ENCODE assay signal across 26 cellular contexts in the genomic region with DNA sequence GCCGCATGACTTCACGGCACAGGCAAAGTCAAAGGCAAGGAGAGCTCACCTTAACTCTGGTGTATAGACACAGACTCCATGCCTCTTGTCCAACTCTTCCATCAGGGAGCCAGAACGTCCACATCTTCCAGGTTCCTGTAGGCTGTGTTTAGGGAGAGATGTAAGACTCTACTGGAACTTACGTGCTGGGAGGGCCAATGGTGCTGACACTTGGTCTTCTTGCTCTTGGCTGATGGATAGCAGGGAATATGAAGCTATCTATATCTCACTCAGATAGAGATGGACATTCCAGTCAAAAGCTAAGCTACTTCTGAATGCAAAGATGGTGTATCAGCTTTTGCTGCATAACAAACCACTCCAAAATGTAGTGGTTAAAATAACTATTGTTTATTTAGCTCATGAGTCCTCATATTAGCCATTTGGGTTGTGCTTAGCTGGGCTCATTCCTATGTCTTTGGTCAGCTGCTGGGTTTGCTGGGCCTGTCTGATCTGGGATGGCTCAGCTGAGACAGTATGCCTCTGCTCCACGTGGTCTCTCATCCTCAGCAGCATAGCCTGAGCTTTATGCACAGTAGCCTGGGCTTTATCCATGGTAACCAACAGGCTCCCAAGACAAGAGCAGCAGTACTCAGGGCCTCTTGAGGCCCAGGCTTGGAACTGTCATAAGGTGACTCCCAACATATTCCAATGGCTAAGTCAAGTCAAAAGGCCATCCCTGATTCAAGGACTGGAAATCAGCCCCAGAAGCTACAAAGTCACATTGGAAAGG.
DNase-seq lines count a peak whose midpoint lies in the region; ATAC-seq and TF ChIP-seq lines count a peak whose summit lies in the region.
"Had no signal": no experiment of that assay in that cellular context is flagged by ENCODE, and none has a peak within 500 bp of the region (broad histone marks: within the 10 kb centered on the region; RNA-seq: fewer than 3 reads in every experiment).

No MANE protein-coding gene starts in this region.

- ATAC-seq in activated naive CD8-positive, alpha-beta T cell treated with anti-CD3 and anti-CD28 coated beads, Interleukin-2, amount 10 ng/mL, durations not matched to agents 7 days and 5 days (ENCODE audit: low read depth), result no peak
- ATAC-seq in right cardiac atrium (no peak), GM21423 (IDR thresholded peaks at IDR 0.05; ENCODE audit: unreplicated experiment) (no peak)
- ATAC-seq: HCT116, K562 had no signal

- 88% methylated on average over 5 of the region's 5 CpGs; no CpG with 5 or more reads in 1 of the 2 donors for WGBS in transverse colon (ENCODE audit: low coverage in 1 of 2), 2 donors
- 91% methylated on average over 5 of the region's 5 CpGs for WGBS in right cardiac atrium

- H3K36me3 ChIP-seq in MM.1S (replicated peaks; ENCODE audit: insufficient read depth, low read length) (no peaks in the 10 kb centered on the region), transverse colon (no peaks in the 10 kb centered on the region)
- H3K36me3 ChIP-seq: sigmoid colon, SJSA1, uterus had no signal

- intact Hi-C loops in transverse colon (cut with DNase I; ENCODE audit: low total_unique reads) (no loop called here), right cardiac atrium (cut with DNase I) (no loop called here)

- CTCF ChIA-PET in GM10248 (lab: Yijun Ruan, JAX), result interaction anchor here (0.7 to 4.7 kb wide), 14 partner anchors 12 to 353 kb away, joined by 3 to 17 read pairs (median 3); a partner anchor contains a TSS

- TF ChIP-seq POLR2A in transverse colon (IDR thresholded peaks at IDR 0.05), result no peak

- H3K27me3 ChIP-seq in MM.1S (replicated peaks; ENCODE audit: insufficient read depth, low read length) (no peaks in the 10 kb centered on the region), transverse colon (no peaks in the 10 kb centered on the region), right cardiac atrium (ENCODE audit: control insufficient read depth, insufficient read depth) (no peaks in the 10 kb centered on the region)
- H3K27me3 ChIP-seq: sigmoid colon, SJSA1, uterus had no signal

- H3K9me3 ChIP-seq in MM.1S (replicated peaks; ENCODE audit: insufficient read depth, low read length) (no peaks in the 10 kb centered on the region), transverse colon (no peaks in the 10 kb centered on the region), right cardiac atrium (ENCODE audit: control insufficient read depth, low read length) (no peaks in the 10 kb centered on the region)
- H3K9me3 ChIP-seq: sigmoid colon, uterus had no signal

- no peak for DNase-seq in activated naive CD8-positive, alpha-beta T cell treated with anti-CD3 and anti-CD28 coated beads, Interleukin-2, amount 10 ng/mL, durations not matched to agents 7 days and 5 days
- DNase-seq in activated naive CD8-positive, alpha-beta T cell treated with anti-CD3 and anti-CD28 coated beads for 36 hours, result no peak
- DNase-seq in MM.1S, result no peak
- DNase-seq in epithelial cell of prostate (ENCODE audit: low read depth, low spot score), result no peak
- no peak for DNase-seq in transverse colon
- no peak for DNase-seq in right cardiac atrium
- DNase-seq in GM10248 (ENCODE audit: extremely low spot score), result no peak
- DNase-seq: ACHN; activated naive CD4-positive, alpha-beta T cell treated with anti-CD3 and anti-CD28 coated beads, Interleukin-2, amount 10 ng/mL, durations not matched to agents 7 days and 5 days; C1 segment of cervical spinal cord; caudate nucleus; EL; islet precursor cell; NCI-H2171; NCI-H524; sigmoid colon; stimulated activated CD8-positive, alpha-beta memory T cell treated with anti-CD3 and anti-CD28 coated beads, Interleukin-4, amount 100 ng/mL, for 48 hours; uterus had no signal

- H3K4me2 ChIP-seq in MM.1S (ENCODE audit: low read depth, low read length), result peak overlapping the region; percentile 68

- no peaks in the 10 kb centered on the region for H3K36me3 Mint-ChIP-seq in activated naive CD8-positive, alpha-beta T cell treated with anti-CD3 and anti-CD28 coated beads, Interleukin-2, amount 10 ng/mL, durations not matched to agents 7 days and 5 days
- no peaks in the 10 kb centered on the region for H3K36me3 Mint-ChIP-seq in activated naive CD8-positive, alpha-beta T cell treated with anti-CD3 and anti-CD28 coated beads for 36 hours
- H3K36me3 Mint-ChIP-seq: activated naive CD4-positive, alpha-beta T cell treated with anti-CD3 and anti-CD28 coated beads, Interleukin-2, amount 10 ng/mL, durations not matched to agents 7 days and 5 days; T-cell had no signal

- TF ChIP-seq CTCF in MM.1S (IDR thresholded peaks at IDR 0.05; ENCODE audit: low read length) (no peak), transverse colon (IDR thresholded peaks at IDR 0.05) (no peak), GM10248 (IDR thresholded peaks at IDR 0.05; ENCODE audit: control extremely low read depth, extremely low read depth, low read depth, missing control alignments) (no peak)

- no peaks in the 10 kb centered on the region for H3K79me2 ChIP-seq in MM.1S (ENCODE audit: low read length)

- peak overlapping the region; percentile 18 for H3K27ac Mint-ChIP-seq in activated naive CD8-positive, alpha-beta T cell treated with anti-CD3 and anti-CD28 coated beads, Interleukin-2, amount 10 ng/mL, durations not matched to agents 7 days and 5 days
- no peak overlapping the region for H3K27ac Mint-ChIP-seq in activated naive CD8-positive, alpha-beta T cell treated with anti-CD3 and anti-CD28 coated beads for 36 hours
- H3K27ac Mint-ChIP-seq: activated CD4-positive, alpha-beta T cell treated with anti-CD3 and anti-CD28 coated beads for 36 hours; activated T-helper 1 cell treated with anti-CD3 and anti-CD28 coated beads, Interleukin-12 subunit alpha, Interleukin-12 subunit beta, Interleukin-2, Interleukin-4 antibody, amounts not matched to agents 30 ng/mL and 10 ng/mL and 1 ng/mL, durations not matched to agents 14 hours and 24 hours and 36 hours had no signal

- no peaks in the 10 kb centered on the region for H3K9me2 ChIP-seq in MM.1S (replicated peaks; ENCODE audit: insufficient read depth, low read length)

- in situ Hi-C loops in transverse colon (cut with MboI; ENCODE audit: low pct_ligation_motif_present in 1 of 4, low pct_unique_long_range_greater_than_20kb in 1 of 4, low sequenced_read_pairs in 3 of 4), result no loop called here

- peak overlapping the region; percentile 34; the same call in 1 of the 2 replicates for H2AFZ ChIP-seq in MM.1S (ENCODE audit: low read length)

- peak overlapping the region; percentile 33 for H3K4me3 Mint-ChIP-seq in activated naive CD8-positive, alpha-beta T cell treated with anti-CD3 and anti-CD28 coated beads, Interleukin-2, amount 10 ng/mL, durations not matched to agents 7 days and 5 days
- H3K4me3 Mint-ChIP-seq in activated naive CD8-positive, alpha-beta T cell treated with anti-CD3 and anti-CD28 coated beads for 36 hours, result no peak overlapping the region
- H3K4me3 Mint-ChIP-seq: activated CD4-positive, alpha-beta T cell treated with anti-CD3 and anti-CD28 coated beads for 36 hours; activated naive CD4-positive, alpha-beta T cell treated with anti-CD3 and anti-CD28 coated beads, Interleukin-2, amount 10 ng/mL, durations not matched to agents 7 days and 5 days; neural crest cell; T-cell had no signal

- H3K27me3 Mint-ChIP-seq in activated naive CD8-positive, alpha-beta T cell treated with anti-CD3 and anti-CD28 coated beads, Interleukin-2, amount 10 ng/mL, durations not matched to agents 7 days and 5 days, result peaks cover 32% of the 10 kb centered on the region
- peaks cover 17% of the 10 kb centered on the region for H3K27me3 Mint-ChIP-seq in activated naive CD8-positive, alpha-beta T cell treated with anti-CD3 and anti-CD28 coated beads for 36 hours

- no peak overlapping the region for H3K4me3 ChIP-seq in MM.1S (ENCODE audit: low read length)
- no peak overlapping the region for H3K4me3 ChIP-seq in transverse colon
- H3K4me3 ChIP-seq in right cardiac atrium (ENCODE audit: low read length), result no peak overlapping the region
- H3K4me3 ChIP-seq: K562, sigmoid colon, SJSA1, uterus had no signal

- H3F3A ChIP-seq in MM.1S (ENCODE audit: insufficient read depth, low read length), result peaks cover 39% of the 10 kb centered on the region

- H3K4me1 ChIP-seq in MM.1S (ENCODE audit: low read length) (peaks cover 58% of the 10 kb centered on the region), transverse colon (peaks cover 0 to 51% (median 28%) of the 10 kb centered on the region in 4 donors), right cardiac atrium (ENCODE audit: control insufficient read depth, insufficient read depth, low read length) (no peaks in the 10 kb centered on the region)
- H3K4me1 ChIP-seq: sigmoid colon, SJSA1, uterus had no signal

- H4K20me1 ChIP-seq in MM.1S (ENCODE audit: insufficient read depth, low read length), result no peaks in the 10 kb centered on the region

- H3K4me1 Mint-ChIP-seq in activated naive CD8-positive, alpha-beta T cell treated with anti-CD3 and anti-CD28 coated beads, Interleukin-2, amount 10 ng/mL, durations not matched to agents 7 days and 5 days, result peaks cover 45% of the 10 kb centered on the region
- H3K4me1 Mint-ChIP-seq in activated naive CD8-positive, alpha-beta T cell treated with anti-CD3 and anti-CD28 coated beads for 36 hours, result peaks cover 12% of the 10 kb centered on the region

- H3K9ac ChIP-seq in MM.1S (ENCODE audit: low read length), result peak overlapping the region; percentile 37; the same call in 1 of the 2 replicates

- H3K9me3 Mint-ChIP-seq in activated naive CD8-positive, alpha-beta T cell treated with anti-CD3 and anti-CD28 coated beads, Interleukin-2, amount 10 ng/mL, durations not matched to agents 7 days and 5 days, result no peaks in the 10 kb centered on the region
- no peaks in the 10 kb centered on the region for H3K9me3 Mint-ChIP-seq in activated naive CD8-positive, alpha-beta T cell treated with anti-CD3 and anti-CD28 coated beads for 36 hours
- H3K9me3 Mint-ChIP-seq: activated naive CD4-positive, alpha-beta T cell treated with anti-CD3 and anti-CD28 coated beads, Interleukin-2, amount 10 ng/mL, durations not matched to agents 7 days and 5 days; activated T-helper 1 cell treated with anti-CD3 and anti-CD28 coated beads, Interleukin-12 subunit alpha, Interleukin-12 subunit beta, Interleukin-2, Interleukin-4 antibody, amounts not matched to agents 30 ng/mL and 10 ng/mL and 1 ng/mL, durations not matched to agents 14 hours and 24 hours and 36 hours; neural crest cell; T-cell had no signal

- POLR2A ChIA-PET in activated naive CD8-positive, alpha-beta T cell treated with anti-CD3 and anti-CD28 coated beads, Interleukin-2, amount 10 ng/mL, durations not matched to agents 7 days and 5 days (lab: Charles Lee), result interaction anchor here (1.1 to 2.1 kb wide), 4 partner anchors 10 to 175 kb away, joined by 3 to 11 read pairs (median 4); a partner anchor contains a TSS
- POLR2A ChIA-PET in GM10248 (lab: Yijun Ruan, JAX), result interaction anchor here (0.5 to 1.0 kb wide), 2 partner anchors 22 to 174 kb away, joined by 3 to 4 read pairs; no protein-coding TSS in a partner anchor

- H3K27ac ChIP-seq in MM.1S (ENCODE audit: low read length) (peak overlapping the region; percentile 99), epithelial cell of prostate (peak overlapping the region; percentile 31), transverse colon (peak overlapping the region; percentile 73 to 84 (median 82)), right cardiac atrium (ENCODE audit: low read length) (no peak overlapping the region)
- H3K27ac ChIP-seq: sigmoid colon, SJSA1, uterus had no signal

- no peak for TF ChIP-seq EP300 in transverse colon (IDR thresholded peaks at IDR 0.05; ENCODE audit: low read depth)
